In the genomic region with DNA sequence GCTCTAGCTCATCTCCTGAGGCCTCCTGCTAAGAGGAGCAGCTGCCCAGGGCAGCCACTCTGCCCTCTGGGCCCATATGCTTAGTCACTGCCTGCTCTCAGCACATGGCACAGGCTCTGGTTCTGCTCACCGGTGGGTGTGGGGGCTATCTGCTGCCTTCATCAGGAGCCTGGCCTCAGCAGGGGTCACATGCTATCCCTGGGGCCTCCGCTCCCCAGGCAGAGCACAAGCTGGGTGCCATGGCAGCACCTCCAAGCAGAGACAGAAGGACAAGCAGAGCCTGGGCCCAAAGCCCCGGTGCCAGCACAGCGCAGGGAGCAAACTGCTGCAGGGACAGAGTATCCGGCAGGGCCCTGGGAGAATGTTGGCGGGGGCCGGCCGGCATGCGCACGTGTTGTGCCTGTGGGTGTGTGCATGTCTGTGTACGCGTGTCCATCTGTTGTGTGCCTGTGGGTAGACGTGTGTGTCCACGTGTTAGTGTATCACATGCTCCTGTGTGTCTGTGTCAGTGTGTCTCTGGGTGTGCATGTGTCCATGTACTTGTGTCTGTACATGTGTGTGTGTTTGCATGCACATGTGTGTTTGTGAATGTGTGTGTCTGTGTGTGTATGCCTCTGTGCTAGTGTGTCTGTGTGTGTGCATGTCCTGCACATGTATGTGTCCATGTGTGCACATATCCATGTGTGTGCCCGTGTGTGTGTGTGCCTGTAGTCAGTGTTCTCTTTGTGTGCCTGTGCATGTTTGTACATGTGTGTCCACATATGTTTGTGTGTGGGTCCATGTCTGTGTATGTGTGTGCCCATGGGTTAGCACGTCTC, we compare ENCODE assay signal across 12 cellular contexts.
A peak's percentile ranks its signal among the peaks of the same experiment; 100 is the strongest.
DNase-seq lines count a peak whose midpoint lies in the region; ATAC-seq and TF ChIP-seq lines count a peak whose summit lies in the region.
"Had no signal": no experiment of that assay in that cellular context is flagged by ENCODE, and none has a peak within 500 bp of the region (broad histone marks: within the 10 kb centered on the region; RNA-seq: fewer than 3 reads in every experiment).

No MANE protein-coding gene starts in this region.

- H2BK120ac ChIP-seq in mesendoderm (ENCODE audit: low read depth, low read length): no peak overlapping the region

- no peaks in the 10 kb centered on the region for H3K36me3 ChIP-seq in mesendoderm (ENCODE audit: control insufficient read depth, insufficient read depth, low read length)
- no peaks in the 10 kb centered on the region for H3K36me3 ChIP-seq in smooth muscle cell (ENCODE audit: low read depth)
- H3K36me3 ChIP-seq: heart right ventricle, suprapubic skin had no signal

- H3K4me3 ChIP-seq in mesendoderm (ENCODE audit: low read length) (peak overlapping the region; percentile 29), smooth muscle cell (no peak overlapping the region)
- H3K4me3 ChIP-seq: heart right ventricle, suprapubic skin had no signal

- H3K9me3 ChIP-seq in smooth muscle cell (replicated peaks; ENCODE audit: low read depth): no peaks in the 10 kb centered on the region
- H3K9me3 ChIP-seq: suprapubic skin had no signal

- no peaks in the 10 kb centered on the region for H3K79me1 ChIP-seq in mesendoderm (ENCODE audit: low read length)

- H3K4ac ChIP-seq in mesendoderm (ENCODE audit: low read depth, low read length): no peak overlapping the region

- TF ChIP-seq CTCF in smooth muscle cell (IDR thresholded peaks at IDR 0.05; ENCODE audit: borderline replicate concordance, insufficient read depth, poor library complexity, severe bottlenecking): no peak

- WGBS in mesendoderm (ENCODE audit: extremely low coverage, insufficient coverage, low lambda C conversion rate): no CpG with 5 or more reads among the region's 16 CpGs
- 87% methylated on average over 16 of the region's 16 CpGs for WGBS in smooth muscle cell (ENCODE audit: low lambda C conversion rate)

- no peak overlapping the region for H3K23ac ChIP-seq in mesendoderm (ENCODE audit: low read length)

- no peaks in the 10 kb centered on the region for H4K20me1 ChIP-seq in smooth muscle cell (ENCODE audit: low read depth)

- no peak overlapping the region for H4K5ac ChIP-seq in mesendoderm (ENCODE audit: low read length)

- H2AFZ ChIP-seq in smooth muscle cell (ENCODE audit: low read depth): no peak overlapping the region

- peak; percentile 34 for DNase-seq in COLO668 (lab: John Stamatoyannopoulos, UW; ENCODE audit: unreplicated experiment)
- DNase-seq in mesendoderm: no peak
- DNase-seq in DMS153 (lab: John Stamatoyannopoulos, UW): no peak
- no peak for DNase-seq in smooth muscle cell (lab: John Stamatoyannopoulos, UW; ENCODE audit: unreplicated experiment)
- DNase-seq in NCI-H446 treated with DMSO at 0.1 percent for 48 hours (lab: John Stamatoyannopoulos, UW): no peak
- DNase-seq: NCI-H2227 treated with DMSO at 0.1 percent for 48 hours had no signal

- H3K18ac ChIP-seq in mesendoderm (ENCODE audit: low read length): no peak overlapping the region

- H3K27ac ChIP-seq in mesendoderm (ENCODE audit: low read depth, low read length): no peak overlapping the region
- H3K27ac ChIP-seq in smooth muscle cell (ENCODE audit: low read depth): no peak overlapping the region
- H3K27ac ChIP-seq: heart right ventricle, KMS-11, suprapubic skin had no signal

- H3K9ac ChIP-seq in mesendoderm (ENCODE audit: low read length) (no peak overlapping the region), smooth muscle cell (ENCODE audit: low read depth) (no peak overlapping the region)
- H3K9ac ChIP-seq: KMS-11 had no signal

- H3K79me2 ChIP-seq in mesendoderm (ENCODE audit: control insufficient read depth, insufficient read depth, low read length): no peaks in the 10 kb centered on the region
- no peaks in the 10 kb centered on the region for H3K79me2 ChIP-seq in smooth muscle cell (ENCODE audit: low read depth)

- no peak for ATAC-seq in HG03432 (IDR thresholded peaks at IDR 0.05; ENCODE audit: unreplicated experiment)

- no peak overlapping the region for H2BK15ac ChIP-seq in mesendoderm (replicated peaks; ENCODE audit: low read depth)

- TF ChIP-seq POLR2A in GM15510 (IDR thresholded peaks at IDR 0.05; ENCODE audit: borderline replicate concordance, extremely low read depth, insufficient read length): peak; percentile 33
- peak; percentile 53 for TF ChIP-seq POLR2A in Raji (IDR thresholded peaks at IDR 0.05; ENCODE audit: insufficient read depth, low read depth, low read length)

- H3F3A ChIP-seq in smooth muscle cell (ENCODE audit: low read depth): no peaks in the 10 kb centered on the region

- no peak overlapping the region for H2BK5ac ChIP-seq in mesendoderm (ENCODE audit: low read length)

- no peak overlapping the region for H4K8ac ChIP-seq in mesendoderm (ENCODE audit: low read depth, low read length)

- H3K27me3 ChIP-seq in mesendoderm (ENCODE audit: insufficient read depth, low read length, poor library complexity) (no peaks in the 10 kb centered on the region), smooth muscle cell (ENCODE audit: low read depth) (no peaks in the 10 kb centered on the region)
- H3K27me3 ChIP-seq: suprapubic skin had no signal

- no peak overlapping the region for H2AK5ac ChIP-seq in mesendoderm (ENCODE audit: low read length)

- H3K4me2 ChIP-seq in mesendoderm (ENCODE audit: low read length) (no peak overlapping the region), smooth muscle cell (no peak overlapping the region)
- H3K4me2 ChIP-seq: KMS-11 had no signal

- H3K56ac ChIP-seq in mesendoderm (ENCODE audit: low read length): no peak overlapping the region

- H3K4me1 ChIP-seq in mesendoderm (ENCODE audit: control insufficient read depth, low read depth, low read length) (no peaks in the 10 kb centered on the region), smooth muscle cell (ENCODE audit: low read depth) (no peaks in the 10 kb centered on the region)
- H3K4me1 ChIP-seq: heart right ventricle, suprapubic skin had no signal
